Comparison of ENCODE assay signal across 11 cellular contexts in genomic region chr2:70498054-70498453, GRCh38. TPM values are rescaled to one million over a fixed set of nuclear protein-coding genes. Genes with fewer than 3 reads are reported as not detected.
DNase-seq lines count a peak whose midpoint lies in the region; ATAC-seq and TF ChIP-seq lines count a peak whose summit lies in the region.
"Had no signal": no experiment of that assay in that cellular context is flagged by ENCODE, and none has a peak within 500 bp of the region (broad histone marks: within the 10 kb centered on the region; RNA-seq: fewer than 3 reads in every experiment).

No MANE protein-coding gene starts in this region.

- H3K4me1 ChIP-seq in cardiac muscle cell (ENCODE audit: low read depth) (no peaks in the 10 kb centered on the region), prostate gland (replicated peaks) (no peaks in the 10 kb centered on the region)
- H3K4me1 ChIP-seq: stomach had no signal

- H3K9me3 Mint-ChIP-seq in endothelial cell (ENCODE audit: unreplicated experiment) (no peaks in the 10 kb centered on the region), type B pancreatic cell (no peaks in the 10 kb centered on the region)

- H3K36me3 ChIP-seq in cardiac muscle cell (no peaks in the 10 kb centered on the region), prostate gland (no peaks in the 10 kb centered on the region)
- H3K36me3 ChIP-seq: stomach had no signal

- H3K27ac ChIP-seq in cardiac muscle cell, result no peak overlapping the region
- H3K27ac ChIP-seq in prostate gland, result no peak overlapping the region
- H3K27ac ChIP-seq: stomach had no signal

- TF ChIP-seq POLR2A in prostate gland (IDR thresholded peaks at IDR 0.05), result no peak

- no peaks in the 10 kb centered on the region for H3K9me3 ChIP-seq in cardiac muscle cell (ENCODE audit: low read depth)
- H3K9me3 ChIP-seq in prostate gland, result no peaks in the 10 kb centered on the region
- H3K9me3 ChIP-seq: stomach had no signal

- TF ChIP-seq CTCF in cardiac muscle cell (IDR thresholded peaks at IDR 0.05; ENCODE audit: low read depth, low read length) (peak; percentile 20), endothelial cell (IDR thresholded peaks at IDR 0.05; ENCODE audit: unreplicated experiment) (peak; percentile 45), type B pancreatic cell (conservative IDR thresholded peaks at IDR 0.05) (peak; percentile 58), prostate gland (IDR thresholded peaks at IDR 0.05) (no peak)

- H3K36me3 Mint-ChIP-seq in endothelial cell (ENCODE audit: low read depth, unreplicated experiment), result no peaks in the 10 kb centered on the region
- no peaks in the 10 kb centered on the region for H3K36me3 Mint-ChIP-seq in type B pancreatic cell

- no peak overlapping the region for H3K27ac Mint-ChIP-seq in endothelial cell (ENCODE audit: unreplicated experiment)
- no peak overlapping the region for H3K27ac Mint-ChIP-seq in type B pancreatic cell

- H3K27me3 Mint-ChIP-seq in endothelial cell (ENCODE audit: unreplicated experiment) (peaks cover 4% of the 10 kb centered on the region), type B pancreatic cell (peaks cover 25% of the 10 kb centered on the region)

- no peak for DNase-seq in cardiac muscle cell (ENCODE audit: low read depth in 1 of 2, low spot score in 1 of 2)
- DNase-seq in Right ventricle myocardium superior, result no peak
- peak; percentile 1 for DNase-seq in NCI-H460 (ENCODE audit: extremely low read depth, low read depth)
- no peak for DNase-seq in endothelial cell (ENCODE audit: low spot score)
- DNase-seq in type B pancreatic cell (ENCODE audit: extremely low spot score, unreplicated experiment), result no peak
- no peak for DNase-seq in COLO829 (ENCODE audit: low spot score)
- no peak for DNase-seq in prostate gland (ENCODE audit: low spot score)
- DNase-seq: posterior cingulate gyrus, stomach, T-helper 9 cell had no signal

- intact Hi-C loops in Right ventricle myocardium superior (cut with DNase I) (no loop called here), prostate gland (cut with DNase I) (no loop called here)

- H3K27me3 ChIP-seq in cardiac muscle cell (no peaks in the 10 kb centered on the region), prostate gland (replicated peaks; ENCODE audit: insufficient read depth) (no peaks in the 10 kb centered on the region)

- H3K4me1 Mint-ChIP-seq in endothelial cell (ENCODE audit: unreplicated experiment) (no peaks in the 10 kb centered on the region), type B pancreatic cell (ENCODE audit: unreplicated experiment) (no peaks in the 10 kb centered on the region)

- H3K4me3 Mint-ChIP-seq in endothelial cell (ENCODE audit: unreplicated experiment) (no peak overlapping the region), type B pancreatic cell (no peak overlapping the region)

- ATAC-seq in Right ventricle myocardium superior (ENCODE audit: poor library complexity) (no peak), HG02623 (IDR thresholded peaks at IDR 0.05; ENCODE audit: unreplicated experiment) (no peak)

- H3K4me3 ChIP-seq in cardiac muscle cell (no peak overlapping the region), prostate gland (no peak overlapping the region)
- H3K4me3 ChIP-seq: stomach had no signal

RNA-seq across cellular contexts. Expression of gene TGFA, which starts 55.6 kb away (rescaled TPM):
- 0.21 and 4.6 TPM in 2 replicates for total RNA-seq in cardiac muscle cell
- 0.44 TPM in 1 of 2 replicates, not detected in the other for polyA plus RNA-seq in cardiac muscle cell
- 2.1 TPM for total RNA-seq in Right ventricle myocardium superior
- total RNA-seq in NCI-H460 (2014; rRNA removed; shearing (Covaris generic)), result 0.64 and 1.3 TPM in 2 replicates
- polyA plus RNA-seq in NCI-H460 (2014; cell fraction: nucleus; rRNA removed), result 0.06 TPM in 1 of 2 replicates, not detected in the other
- 4.7 TPM for total RNA-seq in endothelial cell (ENCODE audit: unreplicated experiment)
- 6.8 and 21.0 TPM in 2 replicates for total RNA-seq in type B pancreatic cell (ENCODE audit: low replicate concordance)
- 1 to 10 TPM; 3.7 to 9.2 TPM for total RNA-seq in prostate gland

Comparison
In these comparisons a context has a peak if more than half of its experiments do, and no peak if none do; other contexts are left out.
1. CTCF ChIP-seq: peak in cardiac muscle cell (single experiment), endothelial cell (single experiment) and type B pancreatic cell (single experiment); none in prostate gland (0 of 4).